In the genomic region with DNA sequence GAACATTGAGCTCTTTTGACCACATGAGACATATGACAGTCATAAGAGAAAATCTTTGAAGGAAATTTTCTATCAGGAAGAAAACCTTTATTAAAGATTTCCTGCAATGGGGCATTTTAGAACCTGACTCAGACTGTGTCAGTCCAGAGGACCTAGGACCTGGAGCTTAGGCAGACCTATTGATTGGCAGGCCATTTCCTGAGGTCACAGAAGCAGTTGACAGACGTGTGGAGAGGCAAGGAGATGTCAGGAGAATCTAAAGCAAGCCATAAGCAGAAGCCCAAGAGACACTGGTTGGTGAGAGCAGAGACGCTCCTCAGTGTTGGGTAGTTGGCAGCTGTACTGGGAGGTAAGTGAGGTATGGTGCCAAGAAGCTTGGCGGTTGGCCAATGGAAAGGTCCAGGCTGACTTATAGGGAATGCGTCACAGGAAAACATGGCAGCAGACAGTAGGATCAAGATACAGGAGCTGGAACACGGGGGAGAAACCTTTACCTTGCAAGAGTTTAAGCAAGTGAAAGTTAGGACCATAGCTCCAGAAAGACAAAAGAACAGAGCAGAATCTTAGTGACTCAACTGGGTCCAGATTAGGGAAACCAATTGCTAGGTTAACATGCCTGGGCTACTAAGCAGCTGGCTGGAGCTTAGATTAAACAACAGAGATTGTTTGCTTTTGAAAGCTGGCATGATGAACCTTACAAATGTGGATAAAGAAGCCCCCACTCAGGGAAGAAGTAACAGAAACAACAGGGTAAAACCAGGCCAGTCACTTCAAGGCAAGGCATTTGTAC, we compare ENCODE assay signal across 1 cellular context.
TF ChIP-seq lines count a peak whose summit lies in the region.

No MANE protein-coding gene starts in this region.

TF ChIP-seq in A549, 52 proteins besides CTCF, POLR2A, EP300 and RAD21 (continued from another document):
- TF ChIP-seq RNF2 (IDR thresholded peaks at IDR 0.05; ENCODE audit: borderline replicate concordance, low read depth): no peak
- TF ChIP-seq, protein P1, sequence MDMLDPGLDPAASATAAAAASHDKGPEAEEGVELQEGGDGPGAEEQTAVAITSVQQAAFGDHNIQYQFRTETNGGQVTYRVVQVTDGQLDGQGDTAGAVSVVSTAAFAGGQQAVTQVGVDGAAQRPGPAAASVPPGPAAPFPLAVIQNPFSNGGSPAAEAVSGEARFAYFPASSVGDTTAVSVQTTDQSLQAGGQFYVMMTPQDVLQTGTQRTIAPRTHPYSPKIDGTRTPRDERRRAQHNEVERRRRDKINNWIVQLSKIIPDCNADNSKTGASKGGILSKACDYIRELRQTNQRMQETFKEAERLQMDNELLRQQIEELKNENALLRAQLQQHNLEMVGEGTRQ (IDR thresholded peaks at IDR 0.05): no peak
